21 cellular contexts compared by ENCODE assay signal in the genomic region with DNA sequence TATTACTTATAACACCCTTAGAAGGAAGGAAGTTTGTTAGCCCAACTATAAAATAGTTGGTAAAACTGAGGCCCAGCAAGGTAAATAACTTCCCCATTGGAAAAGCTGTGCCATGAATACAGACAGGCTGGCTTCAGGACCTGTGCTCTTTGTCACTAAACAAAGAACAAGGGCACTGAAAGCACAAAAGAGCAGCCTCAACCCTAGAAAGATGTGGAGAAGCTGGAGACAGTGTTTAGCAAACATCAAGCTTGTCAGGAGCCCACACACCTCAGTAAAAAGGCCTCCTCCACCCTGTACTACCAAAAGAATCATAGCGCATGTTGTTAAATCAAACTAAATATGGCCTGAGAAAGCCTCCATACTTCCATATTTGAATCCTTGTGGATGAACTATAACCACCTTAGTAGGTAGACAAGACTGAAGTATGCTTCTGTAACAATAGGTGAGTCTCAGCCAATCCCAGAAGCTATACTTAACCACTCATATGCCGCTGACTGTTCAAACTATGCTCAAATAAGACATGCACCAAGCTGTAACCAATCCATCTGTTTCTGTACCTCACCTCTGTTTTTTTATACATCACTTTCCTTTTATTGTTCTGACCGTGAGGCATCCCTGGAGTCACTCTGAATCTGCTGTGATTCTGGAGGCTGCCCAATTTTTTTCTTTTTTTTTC. TPM values are rescaled to one million over a fixed set of nuclear protein-coding genes. Genes with fewer than 3 reads are reported as not detected.
DNase-seq lines count a peak whose midpoint lies in the region; FAIRE-seq and TF ChIP-seq lines count a peak whose summit lies in the region.
"Had no signal": no experiment of that assay in that cellular context is flagged by ENCODE, and none has a peak within 500 bp of the region (broad histone marks: within the 10 kb centered on the region; RNA-seq: fewer than 3 reads in every experiment).

No MANE protein-coding gene starts in this region.

- H3K23ac ChIP-seq in H9 (ENCODE audit: insufficient read length, low read depth, low read length) = no peak overlapping the region
- no peak overlapping the region for H3K23ac ChIP-seq in H1 (ENCODE audit: insufficient read length)

- H3K36me3 Mint-ChIP-seq in H9 (ENCODE audit: insufficient read depth in 1 of 3, low read depth in 3 of 3) (peaks cover 0 to 28% (median 12%) of the 10 kb centered on the region in 3 experiments; a peak in 6 of 7 replicates), nephron (ENCODE audit: low read depth) (no peaks in the 10 kb centered on the region)
- H3K36me3 Mint-ChIP-seq: CD4-positive, CD25-positive, alpha-beta regulatory T cell had no signal

- no peak overlapping the region for H3K27ac ChIP-seq in H9 (ENCODE audit: insufficient read length, low read depth, low read length)
- H3K27ac ChIP-seq in HUES64 (ENCODE audit: low read depth, low read length) = peak overlapping the region; percentile 69
- peak overlapping the region; percentile 11; the same call in 1 of the 2 replicates for H3K27ac ChIP-seq in H1 (ENCODE audit: low read depth, low read length)

- H3K27me3 Mint-ChIP-seq in H9 (ENCODE audit: low read depth) = no peaks in the 10 kb centered on the region
- H3K27me3 Mint-ChIP-seq in nephron (ENCODE audit: low read depth) = no peaks in the 10 kb centered on the region

- H2BK12ac ChIP-seq in H9 (ENCODE audit: insufficient read length, low read depth, low read length) (no peak overlapping the region), H1 (ENCODE audit: low read depth, low read length) (no peak overlapping the region)

- peak overlapping the region in 2 of 3 experiments; percentile 1 to 89; a peak in 3 of 7 replicates for H3K27ac Mint-ChIP-seq in H9
- peak overlapping the region in 2 of 3 experiments; percentile 5 to 36 for H3K27ac Mint-ChIP-seq in nephron
- H3K27ac Mint-ChIP-seq: CD4-positive, CD25-positive, alpha-beta regulatory T cell had no signal

- no peak for TF ChIP-seq EP300 in H1 (IDR thresholded peaks at IDR 0.05; ENCODE audit: borderline replicate concordance in 1 of 2, low read depth in 2 of 2, low read length in 2 of 2)

- peak; percentile 39 for DNase-seq in H9
- no peak for DNase-seq in H1 (ENCODE audit: low read depth in 1 of 2, low spot score in 2 of 2)
- no peak for DNase-seq in NCI-H774 (lab: John Stamatoyannopoulos, UW)
- no peak for DNase-seq in NCI-H2196 (lab: John Stamatoyannopoulos, UW; ENCODE audit: unreplicated experiment)
- no peak for DNase-seq in nucleus accumbens (lab: John Stamatoyannopoulos, UW)
- DNase-seq: CD4-positive, CD25-positive, alpha-beta regulatory T cell; DMS79; HCEC 1CT; MG63; NCI-H1417; NCI-H187 treated with DMSO at 0.1 percent for 48 hours; NCI-H2107; NCI-H526; SIG-M5; SK-N-SH had no signal

- no peak overlapping the region for H2BK15ac ChIP-seq in H9 (ENCODE audit: low read depth, low read length)
- no peak overlapping the region for H2BK15ac ChIP-seq in H1 (ENCODE audit: low read length)

- peak; percentile 57 for FAIRE-seq in H1 (lab: Jason Lieb, UNC)
- FAIRE-seq: HepG2, K562 had no signal

- no peak overlapping the region for H2BK120ac ChIP-seq in H9 (ENCODE audit: low read depth, low read length, poor library complexity, severe bottlenecking)
- H2BK120ac ChIP-seq in H1 (replicated peaks; ENCODE audit: low read depth, low read length) = no peak overlapping the region

- H3K79me1 ChIP-seq in H9 (ENCODE audit: insufficient read depth, low read depth, low read length, poor library complexity, severe bottlenecking) = no peaks in the 10 kb centered on the region
- H3K79me1 ChIP-seq in H1 (ENCODE audit: low read depth, low read length) = no peaks in the 10 kb centered on the region

- no peaks in the 10 kb centered on the region for H3K27me3 ChIP-seq in H9 (ENCODE audit: insufficient read depth, low read length)
- no peaks in the 10 kb centered on the region for H3K27me3 ChIP-seq in HUES64 (ENCODE audit: insufficient read depth, low read length)
- H3K27me3 ChIP-seq in H1 (replicated peaks in 1 of 4; ENCODE audit: control insufficient read depth in 3 of 4, extremely low read depth in 1 of 4, insufficient read depth in 3 of 4, low read length in 3 of 4) = no peaks in the 10 kb centered on the region

- H3K14ac ChIP-seq in H9 (ENCODE audit: insufficient read depth, low read length) (no peak overlapping the region), H1 (ENCODE audit: insufficient read length) (no peak overlapping the region)

- H3K4me2 ChIP-seq in H9 (ENCODE audit: insufficient read depth, insufficient read length, low read length) (no peak overlapping the region), H1 (ENCODE audit: insufficient read depth in 1 of 2, low read depth in 2 of 2, low read length in 2 of 2) (no peak overlapping the region; a peak in 1 of 4 replicates)
- H3K4me2 ChIP-seq: SK-N-SH had no signal

- H4K91ac ChIP-seq in H9 (ENCODE audit: insufficient read length, low read depth, low read length) = no peak overlapping the region
- no peak overlapping the region for H4K91ac ChIP-seq in H1 (replicated peaks; ENCODE audit: insufficient read length, low read length)

- no CpG with 5 or more reads among the region's 3 CpGs for WGBS in H9 (ENCODE audit: extremely low coverage, insufficient read length, low lambda C conversion rate)
- WGBS in HUES64 = 88% methylated on average over 3 of the region's 3 CpGs
- 82% methylated on average over 3 of the region's 3 CpGs; no CpG with 5 or more reads in 1 of the 2 experiments for WGBS in H1 (ENCODE audit: extremely low coverage in 1 of 2, insufficient coverage in 1 of 2, insufficient read length in 1 of 2, insufficient replicate concordance in 2 of 2, low coverage in 1 of 2, low lambda C conversion rate in 2 of 2, missing lambda C conversion rate in 1 of 2), 2 experiments

- H3K4me1 ChIP-seq in H9 (ENCODE audit: insufficient read depth, low read length) (peaks cover 14% of the 10 kb centered on the region; the same call in 1 of the 2 replicates), HUES64 (ENCODE audit: insufficient read depth, low read length) (peaks cover 66% of the 10 kb centered on the region), H1 (replicated peaks in 1 of 4; ENCODE audit: control insufficient read depth in 3 of 4, insufficient read depth in 4 of 4, low read length in 3 of 4) (peaks cover 2 to 21% (median 17%) of the 10 kb centered on the region in 4 experiments; a peak in 6 of 7 replicates)

- no peak overlapping the region for H3K9ac ChIP-seq in H9 (ENCODE audit: extremely low read depth, insufficient read length, low read length)
- no peak overlapping the region for H3K9ac ChIP-seq in HUES64 (ENCODE audit: low read depth, low read length)
- no peak overlapping the region for H3K9ac ChIP-seq in H1 (replicated peaks in 1 of 4; ENCODE audit: extremely low read depth in 1 of 4, low read depth in 3 of 4, low read length in 3 of 4)
- H3K9ac ChIP-seq: SK-N-SH had no signal

- H3K9me3 ChIP-seq in H9 (ENCODE audit: control insufficient read depth, low read depth, low read length) (no peaks in the 10 kb centered on the region), HUES64 (ENCODE audit: insufficient read depth, low read depth, low read length) (no peaks in the 10 kb centered on the region), H1 (ENCODE audit: insufficient read depth in 2 of 2, low read depth in 1 of 2, low read length in 1 of 2) (no peaks in the 10 kb centered on the region)
- H3K9me3 ChIP-seq: MG63, SK-N-SH had no signal

- H3K9me3 Mint-ChIP-seq in H9 (no peaks in the 10 kb centered on the region; a peak in 1 of 5 replicates), nephron (no peaks in the 10 kb centered on the region)

- TF ChIP-seq CTCF in H9 (conservative IDR thresholded peaks at IDR 0.05) = no peak
- no peak for TF ChIP-seq CTCF in H1 (IDR thresholded peaks at IDR 0.05; ENCODE audit: control extremely low read depth in 1 of 3, insufficient read depth in 1 of 3, low read depth in 1 of 3, low read length in 3 of 3)
- no peak for TF ChIP-seq CTCF in nephron (IDR thresholded peaks at IDR 0.05; ENCODE audit: unreplicated experiment in 3 of 3)

- POLR2A ChIA-PET in H1 (lab: Charles Lee; ENCODE audit: partially characterized antibody) = interaction anchor here (0.8 to 26.7 kb wide), 13 partner anchors 7 to 121 kb away, joined by 3 to 730 read pairs (median 7); partner anchors contain the start of gene SCGB3A2

- H4K20me1 ChIP-seq in H9 (ENCODE audit: control insufficient read depth, insufficient read depth, insufficient read length) = no peaks in the 10 kb centered on the region
- H4K20me1 ChIP-seq in H1 (replicated peaks in 1 of 2; ENCODE audit: control insufficient read depth in 1 of 2, insufficient read depth in 2 of 2, low read length in 2 of 2) = peaks cover 0 to 1% of the 10 kb centered on the region in 2 experiments

- no peak overlapping the region for H3K4me3 Mint-ChIP-seq in H9
- H3K4me3 Mint-ChIP-seq in nephron = no peak overlapping the region
- H3K4me3 Mint-ChIP-seq: CD4-positive, CD25-positive, alpha-beta regulatory T cell had no signal

- no peak overlapping the region for H3K4ac ChIP-seq in H9 (ENCODE audit: low read depth, low read length)
- no peak overlapping the region for H3K4ac ChIP-seq in H1 (replicated peaks; ENCODE audit: insufficient read length, low read depth, low read length)

- no peak overlapping the region for H4K5ac ChIP-seq in H9 (ENCODE audit: insufficient read length, low read depth, low read length)
- H4K5ac ChIP-seq in H1 (ENCODE audit: insufficient read length, low read depth, low read length) = no peak overlapping the region

- CTCF ChIA-PET in H1 (lab: Charles Lee; ENCODE audit: partially characterized antibody) = interaction anchor here (0.6 to 9.2 kb wide), 9 partner anchors 9 to 79 kb away, joined by 3 to 126 read pairs (median 7); partner anchors contain the start of gene SCGB3A2

- no peak overlapping the region for H3K56ac ChIP-seq in H9 (ENCODE audit: insufficient read length, low read depth, low read length)
- no peak overlapping the region for H3K56ac ChIP-seq in H1 (replicated peaks; ENCODE audit: insufficient read length, low read depth, low read length)

- H4K8ac ChIP-seq in H9 (replicated peaks; ENCODE audit: insufficient read length, low read depth, low read length) (no peak overlapping the region), H1 (ENCODE audit: extremely low read depth, insufficient read depth, low read length) (no peak overlapping the region)

- no peak overlapping the region for H3K18ac ChIP-seq in H9 (ENCODE audit: insufficient read length, low read depth, low read length)
- no peak overlapping the region for H3K18ac ChIP-seq in H1 (ENCODE audit: extremely low read depth, low read length)

- H2AFZ ChIP-seq in H9 (ENCODE audit: low read length) (no peak overlapping the region), H1 (ENCODE audit: low read length) (no peak overlapping the region)

- H3K23me2 ChIP-seq in H9 (ENCODE audit: insufficient read length, low read depth, low read length, poor library complexity, severe bottlenecking) (no peaks in the 10 kb centered on the region), H1 (ENCODE audit: low read depth, low read length) (no peaks in the 10 kb centered on the region)

- no peak overlapping the region for H2BK5ac ChIP-seq in H9 (ENCODE audit: insufficient read length, low read length)
- no peak overlapping the region for H2BK5ac ChIP-seq in H1 (ENCODE audit: low read depth, low read length)

- H3K4me3 ChIP-seq in HUES64 (ENCODE audit: low read length) (no peak overlapping the region), H1 (ENCODE audit: extremely low read depth in 1 of 4, insufficient read depth in 2 of 4, low read depth in 3 of 4, low read length in 4 of 4) (no peak overlapping the region)
- H3K4me3 ChIP-seq: K562, MG63 had no signal

- H3K79me2 ChIP-seq in H9 (ENCODE audit: insufficient read depth, low read length) (no peaks in the 10 kb centered on the region), H1 (ENCODE audit: control insufficient read depth in 1 of 2, insufficient read depth in 2 of 2, low read length in 2 of 2) (peaks cover 0 to 21% of the 10 kb centered on the region in 2 experiments; a peak in 2 of 4 replicates)

- H3K4me1 Mint-ChIP-seq in H9 (peaks cover 30 to 78% of the 10 kb centered on the region in 2 experiments), nephron (peaks cover 20% of the 10 kb centered on the region)

- no peak overlapping the region for H3T11ph ChIP-seq in H9 (ENCODE audit: low read length)

- TF ChIP-seq POLR2A in H1 (IDR thresholded peaks at IDR 0.05; ENCODE audit: control extremely low read depth in 1 of 2, low read depth in 2 of 2, low read length in 2 of 2) = peak; percentile 59 to 82

- TF ChIP-seq RAD21 in H1 (IDR thresholded peaks at IDR 0.05 in 1 of 2, conservative IDR thresholded peaks at IDR 0.05 in 1 of 2; ENCODE audit: low read depth in 2 of 2, low read length in 2 of 2) = no peak

- H2BK20ac ChIP-seq in H9 (ENCODE audit: low read depth, low read length, poor library complexity, severe bottlenecking) (no peak overlapping the region), H1 (ENCODE audit: low read length) (no peak overlapping the region; the same call in 1 of the 2 replicates)

- H3K36me3 ChIP-seq in HUES64 (ENCODE audit: insufficient read depth, low read length) (peaks cover 30% of the 10 kb centered on the region), H1 (ENCODE audit: control insufficient read depth in 2 of 4, insufficient read depth in 4 of 4, low read length in 3 of 4) (peaks cover 0 to 41% (median 6%) of the 10 kb centered on the region in 4 experiments; a peak in 6 of 8 replicates)
- H3K36me3 ChIP-seq: MG63 had no signal

- no peak overlapping the region for H2AK5ac ChIP-seq in H9 (ENCODE audit: insufficient read length, low read length)
- no peak overlapping the region for H2AK5ac ChIP-seq in H1 (ENCODE audit: low read depth, low read length)

RNA-seq across cellular contexts. Expression of gene SCGB3A2, which starts 18.4 kb away (rescaled TPM):
- 62.5 and 66.0 TPM in 2 replicates for total RNA-seq in H9 (2021)
- 53.7 TPM for polyA plus RNA-seq in HUES64 (2013, experiment 1 of 2)
- polyA plus RNA-seq in HUES64 (2013, experiment 2 of 2) = 44.4 TPM
- 63.6 and 74.3 TPM in 2 replicates for total RNA-seq in H1 (2021; fragmentation: NEBNext Ultra II Directional; extraction: Animal tissue kit (Norgen Biotek cat#: 25700))
- 36.7 and 47.1 TPM in 2 replicates for polyA plus RNA-seq in H1 (2011; rRNA removed)
- 56.0 TPM for polyA plus RNA-seq in H1 (2011; cell fraction: cytosol; rRNA removed)
- 22.8 TPM for polyA plus RNA-seq in H1 (2011; cell fraction: nucleus; rRNA removed)
- polyA plus RNA-seq in H1 (2012, experiment 1 of 2) = 75.7 to 101 TPM (median 95.3 TPM) in 4 replicates
- polyA plus RNA-seq in H1 (2012, experiment 2 of 2) = 37.2 TPM
- polyA plus RNA-seq in H1 (2013, experiment 1 of 2) = 86.6 TPM
- 94.7 TPM for polyA plus RNA-seq in H1 (2013, experiment 2 of 2)
- polyA minus RNA-seq in H1 (2011; rRNA and poly(A)+ RNA removed) = 6.8 and 8.4 TPM in 2 replicates
- polyA minus RNA-seq in H1 (2011; cell fraction: cytosol; rRNA and poly(A)+ RNA removed) = 9.7 TPM
- polyA minus RNA-seq in H1 (2011; cell fraction: nucleus; rRNA and poly(A)+ RNA removed) = 18.5 TPM
- total RNA-seq: CD4-positive, CD25-positive, alpha-beta regulatory T cell; HepG2; LHCN-M2 had no signal
- polyA plus RNA-seq: BJ; CD4-positive, CD25-positive, alpha-beta regulatory T cell; HepG2; K562; SK-N-SH had no signal

RNA-seq across cellular contexts. Expression of gene SPINK1, which starts 28.6 kb away (rescaled TPM):
- 2.0 and 3.1 TPM in 2 replicates for total RNA-seq in H9 (2021)
- polyA plus RNA-seq in HUES64 (2013, experiment 1 of 2) = 1.3 TPM
- polyA plus RNA-seq in HUES64 (2013, experiment 2 of 2) = 2.0 TPM
- total RNA-seq in H1 (2021; fragmentation: NEBNext Ultra II Directional; extraction: Animal tissue kit (Norgen Biotek cat#: 25700)) = 0.48 TPM in 1 of 2 replicates, not detected in the other
- polyA plus RNA-seq in H1 (2011; rRNA removed) = 1.3 TPM in 2 replicates
- 1.7 TPM for polyA plus RNA-seq in H1 (2011; cell fraction: cytosol; rRNA removed)
- polyA plus RNA-seq in H1 (2011; cell fraction: nucleus; rRNA removed) = 3.9 TPM
- polyA plus RNA-seq in H1 (2012, experiment 1 of 2) = 0.67 to 2.4 TPM (median 1.6 TPM) in 4 replicates
- polyA plus RNA-seq in H1 (2012, experiment 2 of 2) = not detected
- 4.6 TPM for polyA plus RNA-seq in H1 (2013, experiment 1 of 2)
- polyA plus RNA-seq in H1 (2013, experiment 2 of 2) = 5.7 TPM
- 0.50 and 0.73 TPM in 2 replicates for polyA minus RNA-seq in H1 (2011; rRNA and poly(A)+ RNA removed)
- polyA minus RNA-seq in H1 (2011; cell fraction: cytosol; rRNA and poly(A)+ RNA removed) = not detected
- 1.9 TPM for polyA minus RNA-seq in H1 (2011; cell fraction: nucleus; rRNA and poly(A)+ RNA removed)
- total RNA-seq: CD4-positive, CD25-positive, alpha-beta regulatory T cell; LHCN-M2 had no signal
- polyA plus RNA-seq: BJ; CD4-positive, CD25-positive, alpha-beta regulatory T cell; SK-N-SH had no signal

RNA-seq across cellular contexts. Expression of gene C5orf46, which starts 46.2 kb away (rescaled TPM):
- total RNA-seq in H9 (2021) = not detected in 2 replicates
- polyA plus RNA-seq in HUES64 (2013, experiment 1 of 2) = not detected
- polyA plus RNA-seq in HUES64 (2013, experiment 2 of 2) = not detected
- total RNA-seq in H1 (2021; fragmentation: NEBNext Ultra II Directional; extraction: Animal tissue kit (Norgen Biotek cat#: 25700)) = not detected in 2 replicates
- polyA plus RNA-seq in H1 (2011; rRNA removed) = not detected in 2 replicates
- not detected for polyA plus RNA-seq in H1 (2011; cell fraction: cytosol; rRNA removed)
- not detected for polyA plus RNA-seq in H1 (2011; cell fraction: nucleus; rRNA removed)
- polyA plus RNA-seq in H1 (2012, experiment 1 of 2) = 0.60 to 2.5 TPM (median 0.88 TPM) in 4 replicates
- polyA plus RNA-seq in H1 (2012, experiment 2 of 2) = not detected
- not detected for polyA plus RNA-seq in H1 (2013, experiment 1 of 2)
- not detected for polyA plus RNA-seq in H1 (2013, experiment 2 of 2)
- polyA minus RNA-seq in H1 (2011; rRNA and poly(A)+ RNA removed) = not detected in 2 replicates
- polyA minus RNA-seq in H1 (2011; cell fraction: cytosol; rRNA and poly(A)+ RNA removed) = not detected
- not detected for polyA minus RNA-seq in H1 (2011; cell fraction: nucleus; rRNA and poly(A)+ RNA removed)
- total RNA-seq: CD4-positive, CD25-positive, alpha-beta regulatory T cell; HepG2; K562; LHCN-M2 had no signal
- polyA plus RNA-seq: CD4-positive, CD25-positive, alpha-beta regulatory T cell; HepG2; K562 had no signal
